8 cellular contexts compared by ENCODE assay signal in the genomic region with DNA sequence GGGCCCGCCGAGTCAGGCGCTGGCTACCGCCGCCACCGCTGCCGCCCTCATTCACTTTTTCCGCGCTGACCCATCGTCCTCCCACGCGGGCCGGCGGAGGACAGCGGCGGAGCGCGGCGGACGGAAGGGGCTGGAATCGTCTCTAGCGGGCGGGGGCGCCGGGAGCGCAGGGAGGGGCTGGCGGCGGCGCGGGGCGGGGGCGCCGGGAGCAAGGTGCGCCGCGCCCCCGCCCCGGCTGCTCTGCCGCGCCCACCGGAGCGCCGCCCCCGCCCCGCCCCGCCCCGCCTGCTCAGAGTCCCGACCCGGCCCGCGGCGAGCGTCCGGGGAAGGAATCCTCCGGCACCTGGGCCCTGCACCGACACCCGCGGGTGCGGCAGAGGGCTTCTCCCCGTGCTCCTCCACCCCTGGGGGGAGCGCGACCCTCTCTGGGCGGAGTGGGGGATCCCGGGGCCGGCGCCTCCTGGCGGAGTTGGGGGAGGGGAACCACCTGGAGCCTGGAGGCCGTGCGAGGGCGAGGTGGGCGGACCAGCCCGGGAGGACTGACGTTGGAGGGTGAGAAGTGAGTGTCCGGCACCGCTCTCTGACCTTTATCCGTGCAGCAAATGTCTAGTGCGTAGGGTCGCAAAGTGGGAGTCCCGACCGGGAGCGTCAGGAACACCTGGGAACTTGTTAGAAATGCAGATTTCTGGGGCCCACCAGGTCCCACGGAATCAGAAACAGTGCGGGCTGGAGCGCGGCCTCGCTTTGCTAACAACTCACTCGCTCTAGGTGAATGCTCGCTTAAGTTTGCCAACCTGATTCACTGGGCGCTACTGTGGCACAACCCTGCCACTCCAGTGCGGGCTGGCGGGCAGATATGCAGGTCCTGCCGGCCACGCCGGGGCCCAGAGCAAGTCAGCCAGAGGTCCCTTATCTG. TPM values are rescaled to one million over a fixed set of nuclear protein-coding genes. Genes with fewer than 3 reads are reported as not detected.
DNase-seq lines count a peak whose midpoint lies in the region; ATAC-seq and TF ChIP-seq lines count a peak whose summit lies in the region.

A gene with protein sequence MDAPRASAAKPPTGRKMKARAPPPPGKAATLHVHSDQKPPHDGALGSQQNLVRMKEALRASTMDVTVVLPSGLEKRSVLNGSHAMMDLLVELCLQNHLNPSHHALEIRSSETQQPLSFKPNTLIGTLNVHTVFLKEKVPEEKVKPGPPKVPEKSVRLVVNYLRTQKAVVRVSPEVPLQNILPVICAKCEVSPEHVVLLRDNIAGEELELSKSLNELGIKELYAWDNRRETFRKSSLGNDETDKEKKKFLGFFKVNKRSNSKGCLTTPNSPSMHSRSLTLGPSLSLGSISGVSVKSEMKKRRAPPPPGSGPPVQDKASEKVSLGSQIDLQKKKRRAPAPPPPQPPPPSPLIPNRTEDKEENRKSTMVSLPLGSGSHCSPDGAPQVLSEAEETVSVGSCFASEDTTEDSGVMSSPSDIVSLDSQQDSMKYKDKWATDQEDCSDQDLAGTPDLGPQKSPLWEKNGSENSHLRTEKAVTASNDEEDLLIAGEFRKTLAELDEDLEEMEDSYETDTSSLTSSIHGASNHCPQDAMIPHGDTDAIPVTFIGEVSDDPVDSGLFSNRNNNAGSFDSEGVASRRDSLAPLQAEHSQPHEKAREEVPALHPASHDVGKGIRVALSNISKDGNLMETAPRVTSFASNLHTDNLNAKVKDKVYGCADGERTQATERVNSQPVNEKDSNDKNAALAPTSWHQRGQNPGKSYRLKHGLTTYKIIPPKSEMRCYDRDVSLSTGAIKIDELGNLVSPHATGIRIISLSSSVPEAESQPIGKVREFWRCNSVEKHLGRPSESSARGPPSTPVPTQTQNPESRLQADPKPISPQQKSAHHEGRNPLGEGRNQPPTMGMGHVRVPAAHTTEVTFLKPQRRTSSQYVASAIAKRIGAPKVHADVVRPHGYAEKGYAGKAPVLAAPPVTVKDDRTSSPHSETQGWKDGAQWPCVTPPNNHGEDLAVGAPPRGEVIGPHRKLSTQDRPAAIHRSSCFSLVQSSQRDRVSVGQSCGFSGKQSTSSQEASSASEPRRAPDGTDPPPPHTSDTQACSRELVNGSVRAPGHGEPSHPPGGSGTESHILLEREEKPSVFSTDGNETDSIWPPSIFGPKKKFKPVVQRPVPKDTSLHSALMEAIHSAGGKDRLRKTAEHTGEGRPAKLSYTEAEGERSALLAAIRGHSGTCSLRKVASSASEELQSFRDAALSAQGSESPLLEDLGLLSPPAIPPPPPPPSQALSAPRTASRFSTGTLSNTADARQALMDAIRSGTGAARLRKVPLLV (minus strand): TSS at position 144 of the 916 bp plus-strand sequence. CDS start 176 bp downstream, outside the sequence.

- H3K4me3 ChIP-seq in body of pancreas (peak within 1 kb of the TSS; percentile 67 to 68), kidney epithelial cell (ENCODE audit: low read depth, low read length) (peak within 1 kb of the TSS; percentile 52)

- intact Hi-C loops in body of pancreas (cut with DNase I), result loop anchor here (10.0 kb wide), 1 partner anchor 48 kb away; no protein-coding TSS in a partner anchor

- WGBS in body of pancreas, 2 donors, result 3 to 10% methylated on average over 19 to 31 of the region's 94 CpGs

- H3K36me3 ChIP-seq in body of pancreas (replicated peaks in 1 of 2; ENCODE audit: insufficient read depth in 1 of 2, low read depth in 2 of 2) (no peaks in the 10 kb centered on the region), kidney epithelial cell (ENCODE audit: control insufficient read depth, insufficient read depth, low read length) (no peaks in the 10 kb centered on the region)

- TF ChIP-seq CTCF in 22Rv1 (IDR thresholded peaks at IDR 0.05) (peak; percentile 43), body of pancreas (IDR thresholded peaks at IDR 0.05) (peak in 1 of 7 experiments; percentile 3), kidney epithelial cell (IDR thresholded peaks at IDR 0.05; ENCODE audit: insufficient read depth, low read length, poor library complexity, severe bottlenecking) (no peak)

- H3K27ac ChIP-seq in 22Rv1 (peak within 1 kb of the TSS; percentile 50), body of pancreas (peak within 1 kb of the TSS; percentile 76 to 96 (median 93))

- H3K4me1 ChIP-seq in body of pancreas, result peaks cover 46% of the 10 kb centered on the region

- ATAC-seq in HG03521 (IDR thresholded peaks at IDR 0.05; ENCODE audit: unreplicated experiment), result peak; percentile 7
- peak; percentile 70 for ATAC-seq in body of pancreas
- ATAC-seq in stimulated activated naive CD8-positive, alpha-beta T cell treated with anti-CD3 and anti-CD28 coated beads, Interleukin-15, Interleukin-2, amounts not matched to agents 100 U/mL and 50 U/mL, for 24 hours, result peak; percentile 22
- ATAC-seq in HG03097 (IDR thresholded peaks at IDR 0.05; ENCODE audit: low FRiP score, unreplicated experiment), result no peak
- no peak for ATAC-seq in HG02852 (IDR thresholded peaks at IDR 0.05; ENCODE audit: unreplicated experiment)

- DNase-seq in body of pancreas (peak; percentile 56 to 71 (median 61)), kidney epithelial cell (ENCODE audit: low read depth) (no peak), activated gamma-delta T cell treated with Interleukin-2 at 50 U/mL for 16 hours (no peak)
- no peak for DNase-seq in stimulated activated naive CD8-positive, alpha-beta T cell treated with anti-CD3 and anti-CD28 coated beads, Interleukin-15, Interleukin-2, amounts not matched to agents 100 U/mL and 50 U/mL, for 24 hours

- H3K9me3 ChIP-seq in body of pancreas, result no peaks in the 10 kb centered on the region

- H3K27me3 ChIP-seq in body of pancreas, result no peaks in the 10 kb centered on the region
- peaks cover 2% of the 10 kb centered on the region for H3K27me3 ChIP-seq in kidney epithelial cell (ENCODE audit: control insufficient read depth, insufficient read depth, low read length)

- TF ChIP-seq POLR2A in body of pancreas (IDR thresholded peaks at IDR 0.05), result peak in 2 of 3 donors; percentile 62 to 64

RNA-seq across cellular contexts. Expression of the gene that starts here (rescaled TPM):
- 10 to 100 TPM; 22.3 to 25.4 TPM for total RNA-seq in body of pancreas
- total RNA-seq in kidney epithelial cell, result 6.4 and 7.1 TPM in 2 replicates

Comparison
In these comparisons a context has a peak if more than half of its experiments do, and no peak if none do; other contexts are left out.
1. ATAC-seq: peak in HG03521 (single experiment), body of pancreas (single experiment) and stimulated activated naive CD8-positive, alpha-beta T cell treated with anti-CD3 and anti-CD28 coated beads, Interleukin-15, Interleukin-2, amounts not matched to agents 100 U/mL and 50 U/mL, for 24 hours (single experiment); none in HG03097 (single experiment) and HG02852 (single experiment).
2. DNase-seq: peak in body of pancreas (4 of 4); none in kidney epithelial cell (single experiment), stimulated activated naive CD8-positive, alpha-beta T cell treated with anti-CD3 and anti-CD28 coated beads, Interleukin-15, Interleukin-2, amounts not matched to agents 100 U/mL and 50 U/mL, for 24 hours (single experiment) and activated gamma-delta T cell treated with Interleukin-2 at 50 U/mL for 16 hours (single experiment).